ENCODE assay signal across 14 cellular contexts in the genomic region with DNA sequence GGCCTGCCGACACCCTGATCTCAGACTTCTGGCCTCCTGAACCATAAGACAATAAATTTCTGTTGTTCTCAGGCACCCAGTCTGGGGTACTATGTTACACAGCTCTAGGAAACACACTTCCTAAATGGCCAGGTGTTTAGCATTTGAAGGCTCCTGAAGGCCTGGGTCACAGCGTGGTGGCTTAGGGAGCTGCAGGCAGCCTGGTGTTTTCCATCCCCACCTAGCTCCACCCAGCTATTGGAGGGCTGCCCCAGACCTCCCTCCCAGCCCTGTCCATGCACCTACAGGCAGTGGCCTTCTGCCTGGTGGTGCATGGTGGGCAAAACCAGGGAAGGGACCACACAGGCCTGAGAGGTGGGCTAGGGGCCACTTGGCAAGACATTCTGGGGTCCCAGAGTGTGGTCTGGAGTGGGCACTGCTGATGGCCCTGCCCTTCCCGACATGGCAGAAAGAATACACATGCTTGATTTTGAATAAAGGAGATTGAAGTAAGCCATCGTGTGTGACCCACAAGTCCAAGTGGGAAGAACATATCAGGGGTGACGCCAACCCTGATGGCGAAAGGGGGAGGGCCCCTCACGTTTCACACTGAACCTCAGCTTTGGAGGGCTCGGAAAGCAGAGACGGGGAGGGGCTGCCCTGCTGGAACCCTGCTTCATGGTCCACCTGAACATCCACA. TPM values are rescaled to one million over a fixed set of nuclear protein-coding genes. Genes with fewer than 3 reads are reported as not detected.
A peak's percentile ranks its signal among the peaks of the same experiment; 100 is the strongest.
DNase-seq lines count a peak whose midpoint lies in the region; ATAC-seq and TF ChIP-seq lines count a peak whose summit lies in the region.
"Had no signal": no experiment of that assay in that cellular context is flagged by ENCODE, and none has a peak within 500 bp of the region (broad histone marks: within the 10 kb centered on the region; RNA-seq: fewer than 3 reads in every experiment).

No MANE protein-coding gene starts in this region.

- 88% methylated on average over 9 of the region's 9 CpGs for WGBS in smooth muscle cell (ENCODE audit: low lambda C conversion rate)

- no peaks in the 10 kb centered on the region for H3K36me3 ChIP-seq in CD8-positive, alpha-beta memory T cell (ENCODE audit: insufficient read depth, low read length)
- H3K36me3 ChIP-seq in smooth muscle cell (ENCODE audit: low read depth) = no peaks in the 10 kb centered on the region
- H3K36me3 ChIP-seq: prostate gland had no signal

- H3K36me3 Mint-ChIP-seq in CD8-positive, alpha-beta memory T cell = peaks cover 0 to 7% (median 0%) of the 10 kb centered on the region in 3 donors
- peaks cover 5% of the 10 kb centered on the region for H3K36me3 Mint-ChIP-seq in activated CD4-positive, alpha-beta memory T cell treated with anti-CD3 and anti-CD28 coated beads for 36 hours
- H3K36me3 Mint-ChIP-seq in naive B cell = no peaks in the 10 kb centered on the region

- peak overlapping the region; percentile 71 to 96 (median 92) for H3K27ac Mint-ChIP-seq in CD8-positive, alpha-beta memory T cell
- H3K27ac Mint-ChIP-seq in activated CD4-positive, alpha-beta memory T cell treated with anti-CD3 and anti-CD28 coated beads for 36 hours = peak overlapping the region; percentile 9
- H3K27ac Mint-ChIP-seq in naive B cell = peak overlapping the region; percentile 92 to 97 (median 94)

- DNase-seq in DMS53 (lab: John Stamatoyannopoulos, UW) = peak; percentile 33
- DNase-seq in DMS53 treated with DMSO at 0.1 percent for 48 hours (lab: John Stamatoyannopoulos, UW; ENCODE audit: unreplicated experiment) = no peak
- DNase-seq in CD8-positive, alpha-beta memory T cell = no peak
- no peak for DNase-seq in activated CD4-positive, alpha-beta memory T cell treated with anti-CD3 and anti-CD28 coated beads for 36 hours
- no peak for DNase-seq in naive B cell
- DNase-seq in smooth muscle cell (lab: John Stamatoyannopoulos, UW; ENCODE audit: unreplicated experiment) = no peak
- no peak for DNase-seq in NCI-H748 (lab: John Stamatoyannopoulos, UW; ENCODE audit: unreplicated experiment)
- DNase-seq in DMS114 treated with DMSO at 0.1 percent for 48 hours (lab: John Stamatoyannopoulos, UW; ENCODE audit: unreplicated experiment) = no peak
- DNase-seq: HCEC 1CT, head of caudate nucleus, kidney glomerular epithelial cell, NCI-H226, trophoblast cell had no signal

- H3K9me3 ChIP-seq in CD8-positive, alpha-beta memory T cell (ENCODE audit: low read length) = no peaks in the 10 kb centered on the region
- H3K9me3 ChIP-seq in smooth muscle cell (replicated peaks; ENCODE audit: low read depth) = no peaks in the 10 kb centered on the region
- H3K9me3 ChIP-seq: prostate gland had no signal

- H3F3A ChIP-seq in smooth muscle cell (ENCODE audit: low read depth) = no peaks in the 10 kb centered on the region

- no peak overlapping the region for H3K4me3 ChIP-seq in CD8-positive, alpha-beta memory T cell (ENCODE audit: low read length)
- no peak overlapping the region for H3K4me3 ChIP-seq in smooth muscle cell
- H3K4me3 ChIP-seq: prostate gland had no signal

- no peaks in the 10 kb centered on the region for H3K27me3 ChIP-seq in CD8-positive, alpha-beta memory T cell (ENCODE audit: insufficient read depth, low read length, poor library complexity, severe bottlenecking)
- no peaks in the 10 kb centered on the region for H3K27me3 ChIP-seq in smooth muscle cell (ENCODE audit: low read depth)

- H3K4me1 Mint-ChIP-seq in CD8-positive, alpha-beta memory T cell = peaks cover 56 to 82% (median 59%) of the 10 kb centered on the region in 3 donors
- peaks cover 31% of the 10 kb centered on the region for H3K4me1 Mint-ChIP-seq in activated CD4-positive, alpha-beta memory T cell treated with anti-CD3 and anti-CD28 coated beads for 36 hours (ENCODE audit: low read depth)
- peaks cover 41 to 59% (median 56%) of the 10 kb centered on the region in 3 donors for H3K4me1 Mint-ChIP-seq in naive B cell

- no peak for TF ChIP-seq CTCF in smooth muscle cell (IDR thresholded peaks at IDR 0.05; ENCODE audit: borderline replicate concordance, insufficient read depth, poor library complexity, severe bottlenecking)

- H3K9ac ChIP-seq in smooth muscle cell (ENCODE audit: low read depth) = no peak overlapping the region

- peaks cover 37% of the 10 kb centered on the region for H3K4me1 ChIP-seq in CD8-positive, alpha-beta memory T cell (ENCODE audit: insufficient read depth, low read length)
- peaks cover 8% of the 10 kb centered on the region for H3K4me1 ChIP-seq in smooth muscle cell (ENCODE audit: low read depth)
- H3K4me1 ChIP-seq: prostate gland had no signal

- intact Hi-C loops in activated CD4-positive, alpha-beta memory T cell treated with anti-CD3 and anti-CD28 coated beads for 36 hours (cut with micrococcal nuclease) = no loop called here

- no peaks in the 10 kb centered on the region for H3K27me3 Mint-ChIP-seq in CD8-positive, alpha-beta memory T cell
- no peaks in the 10 kb centered on the region for H3K27me3 Mint-ChIP-seq in activated CD4-positive, alpha-beta memory T cell treated with anti-CD3 and anti-CD28 coated beads for 36 hours
- H3K27me3 Mint-ChIP-seq in naive B cell = no peaks in the 10 kb centered on the region

- no peaks in the 10 kb centered on the region for H4K20me1 ChIP-seq in smooth muscle cell (ENCODE audit: low read depth)

- POLR2A ChIA-PET in CD8-positive, alpha-beta memory T cell (lab: Charles Lee) = no interaction called here
- POLR2A ChIA-PET in activated CD4-positive, alpha-beta memory T cell treated with anti-CD3 and anti-CD28 coated beads for 36 hours (lab: Charles Lee) = interaction anchor here (0.9 kb wide), 1 partner anchor 9 kb away, joined by 3 read pairs; no protein-coding TSS in a partner anchor

- no peak overlapping the region for H3K4me2 ChIP-seq in smooth muscle cell

- peak overlapping the region; percentile 32 to 87 (median 53) for H3K4me3 Mint-ChIP-seq in CD8-positive, alpha-beta memory T cell
- H3K4me3 Mint-ChIP-seq in activated CD4-positive, alpha-beta memory T cell treated with anti-CD3 and anti-CD28 coated beads for 36 hours = no peak overlapping the region
- H3K4me3 Mint-ChIP-seq in naive B cell = peak overlapping the region; percentile 41 to 85 (median 77)

- H3K27ac ChIP-seq in CD8-positive, alpha-beta memory T cell (ENCODE audit: low read depth, low read length) = no peak overlapping the region
- no peak overlapping the region for H3K27ac ChIP-seq in smooth muscle cell (ENCODE audit: low read depth)
- H3K27ac ChIP-seq: prostate gland had no signal

- ATAC-seq in naive B cell (ENCODE audit: low read depth in 2 of 2) = peak; percentile 27 to 40

- H3K9me3 Mint-ChIP-seq in CD8-positive, alpha-beta memory T cell = no peaks in the 10 kb centered on the region
- no peaks in the 10 kb centered on the region for H3K9me3 Mint-ChIP-seq in activated CD4-positive, alpha-beta memory T cell treated with anti-CD3 and anti-CD28 coated beads for 36 hours
- no peaks in the 10 kb centered on the region for H3K9me3 Mint-ChIP-seq in naive B cell

- no peaks in the 10 kb centered on the region for H3K79me2 ChIP-seq in smooth muscle cell (ENCODE audit: low read depth)

- no peak overlapping the region for H2AFZ ChIP-seq in smooth muscle cell (ENCODE audit: low read depth)

- CTCF ChIA-PET in CD8-positive, alpha-beta memory T cell (lab: Charles Lee) = no interaction called here
- CTCF ChIA-PET in activated CD4-positive, alpha-beta memory T cell treated with anti-CD3 and anti-CD28 coated beads for 36 hours (lab: Charles Lee) = no interaction called here

RNA-seq across cellular contexts. Expression of gene SUSD3, which starts 1.3 kb away (rescaled TPM):
- total RNA-seq in CD8-positive, alpha-beta memory T cell = 10 to 100 TPM; 11.3 to 12.3 TPM
- polyA plus RNA-seq in CD8-positive, alpha-beta memory T cell = 103 TPM
- 10 to 100 TPM; 67.0 to 72.8 TPM for total RNA-seq in activated CD4-positive, alpha-beta memory T cell treated with anti-CD3 and anti-CD28 coated beads for 36 hours
- 10 to 100 TPM; 35.3 to 70.1 (median 52.5) TPM for polyA plus RNA-seq in naive B cell (ENCODE audit: low read depth in 6 of 6)
- total RNA-seq in smooth muscle cell = not detected in 2 replicates
- 0.34 TPM in 1 of 2 replicates, not detected in the other for polyA plus RNA-seq in smooth muscle cell

RNA-seq across cellular contexts. Expression of gene CARD19, which starts 38.9 kb away (rescaled TPM):
- 10 to 100 TPM; 43.2 to 43.6 TPM for total RNA-seq in CD8-positive, alpha-beta memory T cell
- polyA plus RNA-seq in CD8-positive, alpha-beta memory T cell = 66.4 TPM
- 10 to 100 TPM; 77.9 to 80.0 TPM for total RNA-seq in activated CD4-positive, alpha-beta memory T cell treated with anti-CD3 and anti-CD28 coated beads for 36 hours
- polyA plus RNA-seq in naive B cell (ENCODE audit: low read depth in 6 of 6) (10 to 100 TPM; 18.4 to 37.3 (median 27.4) TPM), smooth muscle cell (88.1 TPM in 2 replicates)
- total RNA-seq in smooth muscle cell = 41.6 and 86.0 TPM in 2 replicates

Comparison
In these comparisons a context has a peak if more than half of its experiments do, and no peak if none do; other contexts are left out.
1. H3K27ac Mint-ChIP-seq: peak in every context shown above with its lines; median percentile 94 in naive B cell; 92 in CD8-positive, alpha-beta memory T cell; 9 in activated CD4-positive, alpha-beta memory T cell treated with anti-CD3 and anti-CD28 coated beads for 36 hours.
2. RNA of gene SUSD3, which starts 1.3 kb away (total RNA-seq): 67.0 to 72.8 TPM in activated CD4-positive, alpha-beta memory T cell treated with anti-CD3 and anti-CD28 coated beads for 36 hours and 11.3 to 12.3 TPM in CD8-positive, alpha-beta memory T cell; not detected in smooth muscle cell; every median in the first group is over 10 times any median in the second.